14 cellular contexts compared by ENCODE assay signal in genomic region chr7:65809259-65809981, GRCh38.
A peak's percentile ranks its signal among the peaks of the same experiment; 100 is the strongest.
DNase-seq lines count a peak whose midpoint lies in the region; ATAC-seq, FAIRE-seq and TF ChIP-seq lines count a peak whose summit lies in the region.
"Had no signal": no experiment of that assay in that cellular context is flagged by ENCODE, and none has a peak within 500 bp of the region (broad histone marks: within the 10 kb centered on the region; RNA-seq: fewer than 3 reads in every experiment).

No MANE protein-coding gene starts in this region.

- peak overlapping the region; percentile 71 for H3K27ac ChIP-seq in GM12878 (ENCODE audit: control insufficient read depth, insufficient read depth)
- H3K27ac ChIP-seq: HL-60 had no signal

- H3K27me3 Mint-ChIP-seq in effector memory CD8-positive, alpha-beta T cell = no peaks in the 10 kb centered on the region
- H3K27me3 Mint-ChIP-seq in Caco-2 (ENCODE audit: insufficient read depth, unreplicated experiment) = no peaks in the 10 kb centered on the region

- H3K4me1 Mint-ChIP-seq in effector memory CD8-positive, alpha-beta T cell (ENCODE audit: low read depth in 2 of 2) = no peaks in the 10 kb centered on the region
- no peaks in the 10 kb centered on the region for H3K4me1 Mint-ChIP-seq in Caco-2 (ENCODE audit: low read depth, unreplicated experiment)

- in situ Hi-C loops in GM12878 (cut with MboI) = no loop called here

- H3K36me3 ChIP-seq in GM12878 (ENCODE audit: control insufficient read depth in 2 of 2, insufficient read depth in 2 of 2, low read length in 1 of 2) (no peaks in the 10 kb centered on the region; a peak in 2 of 4 replicates), Caco-2 (ENCODE audit: control insufficient read depth, insufficient read depth, low read length) (no peaks in the 10 kb centered on the region)

- H3K79me2 ChIP-seq in GM12878 (ENCODE audit: control insufficient read depth, insufficient read depth, low read length) = no peaks in the 10 kb centered on the region

- no peak for TF ChIP-seq RAD21 in GM12878 (IDR thresholded peaks at IDR 0.05; ENCODE audit: insufficient read depth, low read depth, low read length)

- H3K4me3 ChIP-seq in GM12878 = peak overlapping the region; percentile 53; the same call in 1 of the 2 replicates
- no peak overlapping the region for H3K4me3 ChIP-seq in Caco-2 (ENCODE audit: low read depth, low read length)

- peak; percentile 94 for ATAC-seq in GM18520 (IDR thresholded peaks at IDR 0.05; ENCODE audit: unreplicated experiment)
- ATAC-seq in GM21423 (IDR thresholded peaks at IDR 0.05; ENCODE audit: unreplicated experiment) = peak; percentile 90
- ATAC-seq in HG03066 (IDR thresholded peaks at IDR 0.05; ENCODE audit: low read depth, unreplicated experiment) = peak; percentile 88
- peak; percentile 91 for ATAC-seq in GM12878
- ATAC-seq in effector memory CD8-positive, alpha-beta T cell (replicated peaks) = no peak

- H3K9me3 ChIP-seq in GM12878 (replicated peaks; ENCODE audit: control insufficient read depth, insufficient read depth, low read length) (peaks cover 2% of the 10 kb centered on the region; the same call in 2 of the 3 replicates), Caco-2 (no peaks in the 10 kb centered on the region)

- TF ChIP-seq POLR2A in GM12878 (IDR thresholded peaks at IDR 0.05; ENCODE audit: low read depth, low read length) = no peak

- 2% methylated on average over 6 of the region's 6 CpGs for WGBS in GM12878 (ENCODE audit: insufficient coverage, insufficient replicate concordance, low lambda C conversion rate, missing lambda C conversion rate)

- H3K9ac ChIP-seq in GM12878 (ENCODE audit: control insufficient read depth, insufficient read depth, low read length) = peak overlapping the region; percentile 39; the same call in 1 of the 2 replicates

- no peaks in the 10 kb centered on the region for H3K36me3 Mint-ChIP-seq in effector memory CD8-positive, alpha-beta T cell (ENCODE audit: insufficient read depth)
- no peaks in the 10 kb centered on the region for H3K36me3 Mint-ChIP-seq in Caco-2 (ENCODE audit: insufficient read depth, unreplicated experiment)

- intact Hi-C loops in GM12878 (cut with micrococcal nuclease; ENCODE audit: unreplicated experiment) (no loop called here), Caco-2 (cut with micrococcal nuclease; ENCODE audit: unreplicated experiment) (no loop called here)

- no peak for TF ChIP-seq CTCF in GM12878 (IDR thresholded peaks at IDR 0.05 in 2 of 3, conservative IDR thresholded peaks at IDR 0.05 in 1 of 3; ENCODE audit: control insufficient read depth in 2 of 3, extremely low read depth in 1 of 3, insufficient read depth in 1 of 3, low read depth in 3 of 3, low read length in 3 of 3)
- TF ChIP-seq CTCF in Caco-2 (IDR thresholded peaks at IDR 0.05; ENCODE audit: insufficient read depth in 1 of 2, low read depth in 1 of 2, low read length in 1 of 2, severe bottlenecking in 1 of 2, unreplicated experiment in 1 of 2) = no peak

- no peaks in the 10 kb centered on the region for H3K9me3 Mint-ChIP-seq in effector memory CD8-positive, alpha-beta T cell
- peaks cover 9% of the 10 kb centered on the region for H3K9me3 Mint-ChIP-seq in Caco-2 (ENCODE audit: unreplicated experiment)

- H3K27me3 ChIP-seq in GM12878 (replicated peaks in 1 of 2; ENCODE audit: control insufficient read depth in 2 of 2, insufficient read depth in 2 of 2, low read length in 1 of 2) (no peaks in the 10 kb centered on the region), Caco-2 (replicated peaks; ENCODE audit: control insufficient read depth, insufficient read depth, low read length) (no peaks in the 10 kb centered on the region)

- FAIRE-seq in GM12878 (lab: Jason Lieb, UNC) = peak; percentile 89

- peak; percentile 71 to 81; a peak in 3 of 4 replicates for TF ChIP-seq EP300 in GM12878 (IDR thresholded peaks at IDR 0.05; ENCODE audit: borderline replicate concordance in 1 of 2, control insufficient read depth in 1 of 2, low read depth in 2 of 2, low read length in 2 of 2)

- SMC1A ChIA-PET in GM12878 (lab: Charles Lee; ENCODE audit: uncharacterized antibody, unreplicated experiment) = interaction anchor here (0.7 to 5.2 kb wide), 12 partner anchors 10 to 150 kb away, joined by 3 to 26 read pairs (median 4); no protein-coding TSS in a partner anchor

- RAD21 ChIA-PET in GM12878 (lab: Charles Lee; ENCODE audit: unreplicated experiment) = interaction anchor here (0.7 to 2.6 kb wide), 6 partner anchors 10 to 61 kb away, joined by 3 to 24 read pairs (median 8); no protein-coding TSS in a partner anchor

- H3K27ac Mint-ChIP-seq in effector memory CD8-positive, alpha-beta T cell = no peak overlapping the region
- no peak overlapping the region for H3K27ac Mint-ChIP-seq in Caco-2 (ENCODE audit: unreplicated experiment)

- CTCF ChIA-PET in GM12878 (lab: Yijun Ruan, JAX) (interaction anchor here (1.1 to 1.3 kb wide), 2 partner anchors 14 to 31 kb away, joined by 4 to 8 read pairs; no protein-coding TSS in a partner anchor), Caco-2 (lab: Charles Lee) (no interaction called here)

- POLR2A ChIA-PET in GM12878 (lab: Charles Lee) (interaction anchor here (0.6 to 2.4 kb wide), 4 partner anchors 11 to 1535 kb away, joined by 3 to 18 read pairs (median 4); no protein-coding TSS in a partner anchor), Caco-2 (lab: Charles Lee) (no interaction called here)

- peaks cover 16% of the 10 kb centered on the region for H3K4me1 ChIP-seq in GM12878 (ENCODE audit: control insufficient read depth, insufficient read depth, low read length)
- H3K4me1 ChIP-seq in Caco-2 = no peaks in the 10 kb centered on the region

- peak; percentile 95 for DNase-seq in GM12878 (ENCODE audit: low read depth, low spot score)
- no peak for DNase-seq in effector memory CD8-positive, alpha-beta T cell
- DNase-seq in HuH-7.5 (ENCODE audit: low spot score) = no peak
- no peak for DNase-seq in Caco-2
- no peak for DNase-seq in AML-193 (lab: John Stamatoyannopoulos, UW)
- DNase-seq: activated CD4-positive, alpha-beta T cell treated with anti-CD3 and anti-CD28 coated beads for 4 hours; DMS79 treated with DMSO at 0.1 percent for 48 hours; NCI-H1436; RPMI8226; stimulated activated CD4-positive, alpha-beta T cell treated with anti-CD3 and anti-CD28 coated beads, Interleukin-15, amount 100 ng/mL, for 24 hours had no signal

- peak overlapping the region; percentile 75 for H2AFZ ChIP-seq in GM12878 (ENCODE audit: control insufficient read depth, low read depth, low read length)

- BruUV-seq in GM12878 (replicated peaks; lab: Mats Ljungman, UMichigan) (TSS peak; percentile 72), Caco-2 (replicated peaks; lab: Mats Ljungman, UMichigan) (no TSS peak)

- peak overlapping the region; percentile 56 for H3K4me2 ChIP-seq in GM12878 (ENCODE audit: control insufficient read depth, insufficient read depth)

- no peaks in the 10 kb centered on the region for H4K20me1 ChIP-seq in GM12878 (ENCODE audit: control insufficient read depth, insufficient read depth)

- no peak overlapping the region for H3K4me3 Mint-ChIP-seq in effector memory CD8-positive, alpha-beta T cell
- H3K4me3 Mint-ChIP-seq in Caco-2 (ENCODE audit: unreplicated experiment) = no peak overlapping the region

TF ChIP-seq in GM12878, 131 proteins besides CTCF, POLR2A, EP300 and RAD21 (continues in another document):
- no peak for TF ChIP-seq MYC (IDR thresholded peaks at IDR 0.05; ENCODE audit: insufficient read depth, insufficient read length, insufficient replicate concordance, low read length, severe bottlenecking)
- no peak for TF ChIP-seq ZZZ3 (IDR thresholded peaks at IDR 0.05; ENCODE audit: control insufficient read depth, insufficient read length, low read depth)
- peak; percentile 75 to 87 for TF ChIP-seq BHLHE40 (IDR thresholded peaks at IDR 0.05; ENCODE audit: borderline replicate concordance in 1 of 2, low read depth in 2 of 2, low read length in 1 of 2)
- TF ChIP-seq NRF1 (conservative IDR thresholded peaks at IDR 0.05; ENCODE audit: low read depth, low read length) = no peak
- TF ChIP-seq FOXM1 (IDR thresholded peaks at IDR 0.05; ENCODE audit: low read depth, low read length) = peak; percentile 84; the same call in 1 of the 2 replicates
- TF ChIP-seq, protein P1, sequence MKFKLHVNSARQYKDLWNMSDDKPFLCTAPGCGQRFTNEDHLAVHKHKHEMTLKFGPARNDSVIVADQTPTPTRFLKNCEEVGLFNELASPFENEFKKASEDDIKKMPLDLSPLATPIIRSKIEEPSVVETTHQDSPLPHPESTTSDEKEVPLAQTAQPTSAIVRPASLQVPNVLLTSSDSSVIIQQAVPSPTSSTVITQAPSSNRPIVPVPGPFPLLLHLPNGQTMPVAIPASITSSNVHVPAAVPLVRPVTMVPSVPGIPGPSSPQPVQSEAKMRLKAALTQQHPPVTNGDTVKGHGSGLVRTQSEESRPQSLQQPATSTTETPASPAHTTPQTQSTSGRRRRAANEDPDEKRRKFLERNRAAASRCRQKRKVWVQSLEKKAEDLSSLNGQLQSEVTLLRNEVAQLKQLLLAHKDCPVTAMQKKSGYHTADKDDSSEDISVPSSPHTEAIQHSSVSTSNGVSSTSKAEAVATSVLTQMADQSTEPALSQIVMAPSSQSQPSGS (IDR thresholded peaks at IDR 0.05; ENCODE audit: low read length) = peak; percentile 95
- TF ChIP-seq RAD51 (IDR thresholded peaks at IDR 0.05) = peak; percentile 84
- TF ChIP-seq, protein P2, sequence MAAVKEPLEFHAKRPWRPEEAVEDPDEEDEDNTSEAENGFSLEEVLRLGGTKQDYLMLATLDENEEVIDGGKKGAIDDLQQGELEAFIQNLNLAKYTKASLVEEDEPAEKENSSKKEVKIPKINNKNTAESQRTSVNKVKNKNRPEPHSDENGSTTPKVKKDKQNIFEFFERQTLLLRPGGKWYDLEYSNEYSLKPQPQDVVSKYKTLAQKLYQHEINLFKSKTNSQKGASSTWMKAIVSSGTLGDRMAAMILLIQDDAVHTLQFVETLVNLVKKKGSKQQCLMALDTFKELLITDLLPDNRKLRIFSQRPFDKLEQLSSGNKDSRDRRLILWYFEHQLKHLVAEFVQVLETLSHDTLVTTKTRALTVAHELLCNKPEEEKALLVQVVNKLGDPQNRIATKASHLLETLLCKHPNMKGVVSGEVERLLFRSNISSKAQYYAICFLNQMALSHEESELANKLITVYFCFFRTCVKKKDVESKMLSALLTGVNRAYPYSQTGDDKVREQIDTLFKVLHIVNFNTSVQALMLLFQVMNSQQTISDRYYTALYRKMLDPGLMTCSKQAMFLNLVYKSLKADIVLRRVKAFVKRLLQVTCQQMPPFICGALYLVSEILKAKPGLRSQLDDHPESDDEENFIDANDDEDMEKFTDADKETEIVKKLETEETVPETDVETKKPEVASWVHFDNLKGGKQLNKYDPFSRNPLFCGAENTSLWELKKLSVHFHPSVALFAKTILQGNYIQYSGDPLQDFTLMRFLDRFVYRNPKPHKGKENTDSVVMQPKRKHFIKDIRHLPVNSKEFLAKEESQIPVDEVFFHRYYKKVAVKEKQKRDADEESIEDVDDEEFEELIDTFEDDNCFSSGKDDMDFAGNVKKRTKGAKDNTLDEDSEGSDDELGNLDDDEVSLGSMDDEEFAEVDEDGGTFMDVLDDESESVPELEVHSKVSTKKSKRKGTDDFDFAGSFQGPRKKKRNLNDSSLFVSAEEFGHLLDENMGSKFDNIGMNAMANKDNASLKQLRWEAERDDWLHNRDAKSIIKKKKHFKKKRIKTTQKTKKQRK (IDR thresholded peaks at IDR 0.05; ENCODE audit: low read depth, low read length) = no peak
